ENCODE assay signal across 10 cellular contexts in genomic region chr3:138433892-138434275, GRCh38. TPM values are rescaled to one million over a fixed set of nuclear protein-coding genes. Genes with fewer than 3 reads are reported as not detected.
DNase-seq lines count a peak whose midpoint lies in the region; ATAC-seq and TF ChIP-seq lines count a peak whose summit lies in the region.
"Had no signal": no experiment of that assay in that cellular context is flagged by ENCODE, and none has a peak within 500 bp of the region (broad histone marks: within the 10 kb centered on the region; RNA-seq: fewer than 3 reads in every experiment).

No MANE protein-coding gene starts in this region.

- H3K4me1 Mint-ChIP-seq in GM23338: peaks cover 9% of the 10 kb centered on the region
- peaks cover 8% of the 10 kb centered on the region for H3K4me1 Mint-ChIP-seq in T-helper 17 cell

- H3K27ac ChIP-seq in GM23338 (ENCODE audit: low read depth) (no peak overlapping the region), iPS-18a (ENCODE audit: low read length) (no peak overlapping the region), skeletal muscle tissue (ENCODE audit: low read depth, low read length) (no peak overlapping the region)

- H3K36me3 ChIP-seq in GM23338 (ENCODE audit: insufficient read depth) (no peaks in the 10 kb centered on the region), iPS-18a (ENCODE audit: control insufficient read depth, low read depth, low read length) (no peaks in the 10 kb centered on the region), skeletal muscle tissue (ENCODE audit: control insufficient read depth in 3 of 3, insufficient read depth in 3 of 3, low read length in 3 of 3) (no peaks in the 10 kb centered on the region)
- H3K36me3 ChIP-seq: left lung had no signal

- H3K9me2 ChIP-seq in GM23338 (ENCODE audit: insufficient read depth): no peaks in the 10 kb centered on the region

- H3K9me3 ChIP-seq in T-helper 17 cell (ENCODE audit: control insufficient read depth, low read length, poor library complexity, severe bottlenecking): no peaks in the 10 kb centered on the region
- no peaks in the 10 kb centered on the region for H3K9me3 ChIP-seq in iPS-18a (ENCODE audit: control insufficient read depth, low read depth, low read length)
- H3K9me3 ChIP-seq in skeletal muscle tissue (ENCODE audit: control insufficient read depth in 3 of 3, low read length in 3 of 3): no peaks in the 10 kb centered on the region
- H3K9me3 ChIP-seq: left lung had no signal

- peaks cover 2% of the 10 kb centered on the region; the same call in 1 of the 3 replicates for H3K36me3 Mint-ChIP-seq in GM23338 (ENCODE audit: low read depth)
- H3K36me3 Mint-ChIP-seq in T-helper 17 cell (ENCODE audit: low read depth): peaks cover 2% of the 10 kb centered on the region

- H3K4me1 ChIP-seq in GM23338 (ENCODE audit: insufficient read depth) (peaks cover 7% of the 10 kb centered on the region; the same call in 1 of the 2 replicates), iPS-18a (ENCODE audit: control insufficient read depth, low read depth, low read length) (no peaks in the 10 kb centered on the region), skeletal muscle tissue (ENCODE audit: control insufficient read depth in 3 of 3, insufficient read depth in 3 of 3, low read length in 3 of 3) (peaks cover 12 to 19% (median 15%) of the 10 kb centered on the region in 3 donors)

- peaks cover 43% of the 10 kb centered on the region for H3K27me3 Mint-ChIP-seq in GM23338 (ENCODE audit: insufficient read depth, low read depth, poor library complexity)
- peaks cover 58% of the 10 kb centered on the region for H3K27me3 Mint-ChIP-seq in T-helper 17 cell

- peak overlapping the region; percentile 98 for H3K4me2 ChIP-seq in GM23338

- no peak for TF ChIP-seq CTCF in GM23338 (conservative IDR thresholded peaks at IDR 0.05; ENCODE audit: low read depth in 2 of 2)

- peak; percentile 3 for ATAC-seq in GM23338
- ATAC-seq in T-helper 17 cell: no peak
- no peak for ATAC-seq in esophagus mucosa
- ATAC-seq in HG02840 (IDR thresholded peaks at IDR 0.05; ENCODE audit: low FRiP score, unreplicated experiment): no peak

- H3K27ac Mint-ChIP-seq in GM23338 (no peak overlapping the region), T-helper 17 cell (no peak overlapping the region)

- peaks cover 9% of the 10 kb centered on the region for H4K20me1 ChIP-seq in GM23338 (replicated peaks; ENCODE audit: insufficient read depth)

- peak overlapping the region; percentile 86 for H3K4me3 ChIP-seq in GM23338
- peak overlapping the region; percentile 76 for H3K4me3 ChIP-seq in iPS-18a (ENCODE audit: low read length)
- peak overlapping the region; percentile 62 to 75 (median 73) for H3K4me3 ChIP-seq in skeletal muscle tissue (ENCODE audit: low read length in 3 of 3)

- H3K9ac ChIP-seq in iPS-18a (ENCODE audit: low read length) (no peak overlapping the region), skeletal muscle tissue (ENCODE audit: low read depth in 1 of 3, low read length in 3 of 3) (peak overlapping the region in 1 of 3 donors; percentile 74)

- H3K4me3 Mint-ChIP-seq in GM23338 (peak overlapping the region; percentile 75), T-helper 17 cell (peak overlapping the region; percentile 82)

- no peaks in the 10 kb centered on the region for H3K79me2 ChIP-seq in GM23338 (replicated peaks; ENCODE audit: insufficient read depth)

- peak overlapping the region; percentile 97 for H2AFZ ChIP-seq in GM23338

- DNase-seq in GM23338 (ENCODE audit: low spot score): peak; percentile 24
- no peak for DNase-seq in T-helper 17 cell
- no peak for DNase-seq in KG1 (lab: John Stamatoyannopoulos, UW)
- DNase-seq: effector CD8-positive, alpha-beta T cell; NCI-H1436 treated with DMSO at 0.1 percent for 48 hours had no signal

- H3K27me3 ChIP-seq in GM23338 (ENCODE audit: insufficient read depth): peaks cover 52% of the 10 kb centered on the region
- peaks cover 49% of the 10 kb centered on the region for H3K27me3 ChIP-seq in iPS-18a (ENCODE audit: control insufficient read depth, insufficient read depth, low read length)
- H3K27me3 ChIP-seq in skeletal muscle tissue (ENCODE audit: control insufficient read depth in 3 of 3, insufficient read depth in 3 of 3, low read length in 3 of 3): peaks cover 14 to 27% (median 20%) of the 10 kb centered on the region in 3 donors

- peaks cover 13% of the 10 kb centered on the region for H3K9me3 Mint-ChIP-seq in GM23338

- 0 out of 2 replicates have a peak, but pooled peaks cover 4% of the 10 kb centered on the region for H3F3A ChIP-seq in GM23338 (replicated peaks; ENCODE audit: low read depth)

TF ChIP-seq in GM23338, 12 proteins besides CTCF, POLR2A, EP300 and RAD21 (continues in another document):
- TF ChIP-seq REST (IDR thresholded peaks at IDR 0.05; ENCODE audit: unreplicated experiment): no peak
- TF ChIP-seq EZH2 (IDR thresholded peaks at IDR 0.05; ENCODE audit: low read depth, unreplicated experiment): no peak
- no peak for TF ChIP-seq ZNF331 (CRISPR knock-in tag; IDR thresholded peaks at IDR 0.05; ENCODE audit: low read depth)
- no peak for TF ChIP-seq STAT1 (IDR thresholded peaks at IDR 0.05; ENCODE audit: unreplicated experiment)
- TF ChIP-seq JUNB (IDR thresholded peaks at IDR 0.05; ENCODE audit: unreplicated experiment): no peak
- no peak for TF ChIP-seq CREB1 (CRISPR knock-in tag; IDR thresholded peaks at IDR 0.05; ENCODE audit: low read depth)
- TF ChIP-seq ETS1 (IDR thresholded peaks at IDR 0.05): no peak
- no peak for TF ChIP-seq POLR2AphosphoS5 (IDR thresholded peaks at IDR 0.05; ENCODE audit: low read depth)

RNA-seq across cellular contexts. Expression of gene ESYT3, which starts 0.5 kb away (rescaled TPM):
- 7.4 and 8.2 TPM in 2 replicates for total RNA-seq in GM23338 (2014; rRNA removed; shearing (Covaris generic))
- polyA plus RNA-seq in GM23338 (2016; fragmentation: Nextera tagmentation; extraction: Ambion mirVana): 3.5 TPM in 2 replicates
- under 1 TPM in 1 of 2 donors, not detected in 1; 0.40 TPM for total RNA-seq in T-helper 17 cell
- total RNA-seq in skeletal muscle tissue: 14.1 TPM
- total RNA-seq in esophagus mucosa: 0.80 TPM
